8 cellular contexts compared by ENCODE assay signal in the genomic region with DNA sequence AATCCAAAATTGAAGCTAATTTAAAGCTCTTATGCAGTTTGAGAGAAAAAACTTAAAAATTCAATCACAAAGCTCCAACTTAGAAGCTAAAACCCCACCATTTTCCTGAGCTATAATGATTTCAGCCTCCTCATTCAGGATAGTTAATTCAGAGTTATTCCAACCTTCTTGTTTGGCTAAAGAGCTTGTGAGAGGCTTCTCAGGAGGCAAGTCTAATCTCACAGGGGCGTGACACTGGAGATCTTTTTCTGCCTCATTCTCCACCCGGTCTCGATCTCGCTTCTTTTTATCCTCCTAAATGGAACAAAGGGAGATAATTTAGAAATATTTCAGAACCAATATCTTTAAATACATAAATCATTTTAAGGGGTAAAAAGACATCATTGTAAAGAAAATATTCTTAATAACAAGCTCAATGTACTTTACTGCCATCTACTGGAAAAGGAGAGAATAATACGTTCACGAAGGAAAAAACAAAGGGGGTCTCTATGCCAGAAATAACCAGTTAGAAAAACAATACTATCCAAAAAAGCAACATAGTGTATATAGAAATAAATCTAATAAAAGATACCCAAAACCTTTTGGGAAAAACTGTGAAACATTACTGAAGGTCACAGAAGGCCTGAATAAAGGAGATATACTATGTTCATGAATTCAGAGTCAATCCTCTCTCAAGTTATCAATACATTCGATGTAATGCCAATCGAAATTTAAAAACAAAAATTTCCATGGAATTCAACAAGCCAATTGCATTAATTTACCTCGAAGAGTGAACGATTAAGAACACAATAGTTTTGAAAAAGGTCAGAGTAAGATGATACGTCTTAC. TPM values are rescaled to one million over a fixed set of nuclear protein-coding genes. Genes with fewer than 3 reads are reported as not detected.
DNase-seq lines count a peak whose midpoint lies in the region; ATAC-seq and TF ChIP-seq lines count a peak whose summit lies in the region.

No MANE protein-coding gene starts in this region.

- no peaks in the 10 kb centered on the region for H3K9me2 ChIP-seq in Loucy (replicated peaks; ENCODE audit: low read depth, low read length)

- H3K27me3 ChIP-seq in Loucy (ENCODE audit: insufficient read depth, low read length, poor library complexity, severe bottlenecking), result no peaks in the 10 kb centered on the region
- no peaks in the 10 kb centered on the region for H3K27me3 ChIP-seq in breast epithelium

- peaks cover 44% of the 10 kb centered on the region for H3K79me2 ChIP-seq in Loucy (ENCODE audit: insufficient read depth, low read length)

- H3K27ac ChIP-seq in breast epithelium, result no peak overlapping the region

- H3K4me3 ChIP-seq in Loucy (ENCODE audit: low read length, poor library complexity, severe bottlenecking), result no peak overlapping the region
- no peak overlapping the region for H3K4me3 ChIP-seq in breast epithelium

- H2AFZ ChIP-seq in Loucy (ENCODE audit: low read length), result no peak overlapping the region

- H3K9ac ChIP-seq in Loucy (ENCODE audit: low read depth, low read length, poor library complexity, severe bottlenecking), result no peak overlapping the region

- intact Hi-C loops in breast epithelium (cut with DNase I; ENCODE audit: low total_unique reads), result no loop called here

- H3K4me1 Mint-ChIP-seq in neural crest cell, result peaks cover 6% of the 10 kb centered on the region

- DNase-seq in DMS53 treated with DMSO at 0.1 percent for 48 hours (lab: John Stamatoyannopoulos, UW; ENCODE audit: unreplicated experiment) (peak; percentile 12), breast epithelium (ENCODE audit: low spot score in 2 of 2) (no peak), neural crest cell (ENCODE audit: low read depth, low spot score) (no peak), NCI-H226 (no peak)

- peaks cover 36% of the 10 kb centered on the region for H4K20me1 ChIP-seq in Loucy (ENCODE audit: insufficient read depth, low read length, poor library complexity, severe bottlenecking)

- H3K9me3 Mint-ChIP-seq in neural crest cell, result no peaks in the 10 kb centered on the region

- H3K27me3 Mint-ChIP-seq in neural crest cell (ENCODE audit: low read depth), result no peaks in the 10 kb centered on the region

- no peak overlapping the region for H3K4me2 ChIP-seq in Loucy (ENCODE audit: low read depth, low read length, poor library complexity, severe bottlenecking)

- ATAC-seq in GM19452 (IDR thresholded peaks at IDR 0.05; ENCODE audit: unreplicated experiment), result no peak
- no peak for ATAC-seq in HG03135 (IDR thresholded peaks at IDR 0.05; ENCODE audit: unreplicated experiment)
- ATAC-seq in GM18502 (IDR thresholded peaks at IDR 0.05; ENCODE audit: poor library complexity, unreplicated experiment), result no peak

- H3K27ac Mint-ChIP-seq in neural crest cell (ENCODE audit: unreplicated experiment), result no peak overlapping the region

- peaks cover 4% of the 10 kb centered on the region; the same call in 1 of the 2 replicates for H3F3A ChIP-seq in Loucy (ENCODE audit: low read depth)

- peaks cover 3% of the 10 kb centered on the region for H3K4me1 ChIP-seq in Loucy (ENCODE audit: insufficient read depth, low read length, poor library complexity, severe bottlenecking)
- H3K4me1 ChIP-seq in breast epithelium, result peaks cover 0 to 7% of the 10 kb centered on the region in 2 donors

- H3K9me3 ChIP-seq in Loucy (ENCODE audit: insufficient read depth, low read depth, low read length), result no peaks in the 10 kb centered on the region
- H3K9me3 ChIP-seq in breast epithelium, result no peaks in the 10 kb centered on the region

- TF ChIP-seq POLR2A in breast epithelium (IDR thresholded peaks at IDR 0.05), result no peak

- peaks cover 16% of the 10 kb centered on the region for H3K36me3 Mint-ChIP-seq in neural crest cell (ENCODE audit: low read depth)

- H3K36me3 ChIP-seq in Loucy (ENCODE audit: insufficient read depth, low read length) (peaks cover 75% of the 10 kb centered on the region), breast epithelium (no peaks in the 10 kb centered on the region)

- H3K4me3 Mint-ChIP-seq in neural crest cell, result no peak overlapping the region

- TF ChIP-seq CTCF in Loucy (conservative IDR thresholded peaks at IDR 0.05; ENCODE audit: low read length) (peak; percentile 83), breast epithelium (IDR thresholded peaks at IDR 0.05) (peak in 2 of 3 donors; percentile 36 to 45), neural crest cell (conservative IDR thresholded peaks at IDR 0.05) (peak; percentile 79)

RNA-seq across cellular contexts. Expression of a gene that starts 13.9 kb away (rescaled TPM):
- 10 to 100 TPM; 42.0 to 53.9 (median 43.0) TPM for total RNA-seq in breast epithelium
- total RNA-seq in neural crest cell, result 130 and 163 TPM in 2 replicates
